1 cellular context compared by ENCODE assay signal in genomic region chr16:30028438-30029093, GRCh38.
TF ChIP-seq lines count a peak whose summit lies in the region.

No MANE protein-coding gene starts in this region.

TF ChIP-seq in K562, 482 proteins besides CTCF, POLR2A, EP300 and RAD21 (continued from another document and continues in another):
- TF ChIP-seq, protein P1, sequence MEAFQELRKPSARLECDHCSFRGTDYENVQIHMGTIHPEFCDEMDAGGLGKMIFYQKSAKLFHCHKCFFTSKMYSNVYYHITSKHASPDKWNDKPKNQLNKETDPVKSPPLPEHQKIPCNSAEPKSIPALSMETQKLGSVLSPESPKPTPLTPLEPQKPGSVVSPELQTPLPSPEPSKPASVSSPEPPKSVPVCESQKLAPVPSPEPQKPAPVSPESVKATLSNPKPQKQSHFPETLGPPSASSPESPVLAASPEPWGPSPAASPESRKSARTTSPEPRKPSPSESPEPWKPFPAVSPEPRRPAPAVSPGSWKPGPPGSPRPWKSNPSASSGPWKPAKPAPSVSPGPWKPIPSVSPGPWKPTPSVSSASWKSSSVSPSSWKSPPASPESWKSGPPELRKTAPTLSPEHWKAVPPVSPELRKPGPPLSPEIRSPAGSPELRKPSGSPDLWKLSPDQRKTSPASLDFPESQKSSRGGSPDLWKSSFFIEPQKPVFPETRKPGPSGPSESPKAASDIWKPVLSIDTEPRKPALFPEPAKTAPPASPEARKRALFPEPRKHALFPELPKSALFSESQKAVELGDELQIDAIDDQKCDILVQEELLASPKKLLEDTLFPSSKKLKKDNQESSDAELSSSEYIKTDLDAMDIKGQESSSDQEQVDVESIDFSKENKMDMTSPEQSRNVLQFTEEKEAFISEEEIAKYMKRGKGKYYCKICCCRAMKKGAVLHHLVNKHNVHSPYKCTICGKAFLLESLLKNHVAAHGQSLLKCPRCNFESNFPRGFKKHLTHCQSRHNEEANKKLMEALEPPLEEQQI (IDR thresholded peaks at IDR 0.05), result no peak
- TF ChIP-seq ARID4B (CRISPR knock-in tag; IDR thresholded peaks at IDR 0.05) (0 out of 2 replicates have a peak, but pooled peaks have one; percentile 29), STAG1 (CRISPR knock-in tag; IDR thresholded peaks at IDR 0.05; ENCODE audit: borderline replicate concordance) (0 out of 2 replicates have a peak, but pooled peaks have one; percentile 26), RREB1 (CRISPR knock-in tag; IDR thresholded peaks at IDR 0.05) (no peak), SUPT5H (IDR thresholded peaks at IDR 0.05) (no peak), FOXJ2 (tag; IDR thresholded peaks at IDR 0.05) (no peak), MAFK (IDR thresholded peaks at IDR 0.05; ENCODE audit: low read length) (no peak), ZBTB7A (IDR thresholded peaks at IDR 0.05; ENCODE audit: borderline replicate concordance, control insufficient read depth, low read depth, low read length) (peak; percentile 47; the same call in 1 of the 2 replicates), NR3C1 (CRISPR knock-in tag; IDR thresholded peaks at IDR 0.05) (0 out of 2 replicates have a peak, but pooled peaks have one; percentile 31), PHF20 (IDR thresholded peaks at IDR 0.05; ENCODE audit: partially characterized antibody) (no peak), ID3 (CRISPR knock-in tag; IDR thresholded peaks at IDR 0.05) (no peak), ID3 (tag; IDR thresholded peaks at IDR 0.05) (0 out of 2 replicates have a peak, but pooled peaks have one; percentile 38), JUN (IDR thresholded peaks at IDR 0.05; ENCODE audit: borderline replicate concordance, low read depth, low read length) (no peak), JUN (CRISPR knock-in tag; IDR thresholded peaks at IDR 0.05; ENCODE audit: borderline replicate concordance) (no peak), REST (CRISPR knock-in tag; IDR thresholded peaks at IDR 0.05; ENCODE audit: low read depth) (peak; percentile 97), ZNF766 (CRISPR knock-in tag; conservative IDR thresholded peaks at IDR 0.05) (peak; percentile 54; the same call in 1 of the 2 replicates), FOXM1 (IDR thresholded peaks at IDR 0.05; ENCODE audit: low read depth) (no peak), FOXM1 (CRISPR knock-in tag; IDR thresholded peaks at IDR 0.05; ENCODE audit: low read depth) (peak; percentile 53; the same call in 1 of the 2 replicates), ZNF551 (CRISPR knock-in tag; IDR thresholded peaks at IDR 0.05) (no peak), ZNF212 (CRISPR knock-in tag; IDR thresholded peaks at IDR 0.05) (no peak), MAFF (IDR thresholded peaks at IDR 0.05; ENCODE audit: low read length) (no peak), XRCC4 (IDR thresholded peaks at IDR 0.05; ENCODE audit: extremely low read depth, insufficient read depth, insufficient read length) (no peak), JUND (IDR thresholded peaks at IDR 0.05; ENCODE audit: borderline replicate concordance, low read depth, low read length) (no peak), JUND (tag; IDR thresholded peaks at IDR 0.05; ENCODE audit: borderline replicate concordance, low read depth, low read length) (no peak), BRCA1 (IDR thresholded peaks at IDR 0.05) (no peak), BRCA1 (CRISPR knock-in tag; IDR thresholded peaks at IDR 0.05) (no peak), HDAC2 (IDR thresholded peaks at IDR 0.05) (peak; percentile 46; the same call in 1 of the 2 replicates), HDGF (IDR thresholded peaks at IDR 0.05) (no peak), SNRNP70 (optimal IDR thresholded peaks at IDR 0.05; ENCODE audit: low read depth, low read length) (no peak), CBX2 (IDR thresholded peaks at IDR 0.05; ENCODE audit: insufficient read depth, low read length, poor library complexity, severe bottlenecking) (no peak), ZNF583 (CRISPR knock-in tag; IDR thresholded peaks at IDR 0.05) (no peak), CXXC5 (CRISPR knock-in tag; IDR thresholded peaks at IDR 0.05) (no peak), ARNT (IDR thresholded peaks at IDR 0.05) (no peak), NONO (IDR thresholded peaks at IDR 0.05; ENCODE audit: low read depth in 2 of 2, low read length in 1 of 2) (no peak), ZNF398 (CRISPR knock-in tag; IDR thresholded peaks at IDR 0.05) (no peak), ARHGAP35 (IDR thresholded peaks at IDR 0.05; ENCODE audit: partially characterized antibody) (no peak)
- TF ChIP-seq, protein P2, sequence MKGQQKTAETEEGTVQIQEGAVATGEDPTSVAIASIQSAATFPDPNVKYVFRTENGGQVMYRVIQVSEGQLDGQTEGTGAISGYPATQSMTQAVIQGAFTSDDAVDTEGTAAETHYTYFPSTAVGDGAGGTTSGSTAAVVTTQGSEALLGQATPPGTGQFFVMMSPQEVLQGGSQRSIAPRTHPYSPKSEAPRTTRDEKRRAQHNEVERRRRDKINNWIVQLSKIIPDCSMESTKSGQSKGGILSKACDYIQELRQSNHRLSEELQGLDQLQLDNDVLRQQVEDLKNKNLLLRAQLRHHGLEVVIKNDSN (CRISPR knock-in tag; IDR thresholded peaks at IDR 0.05), result no peak
- TF ChIP-seq, protein P3, sequence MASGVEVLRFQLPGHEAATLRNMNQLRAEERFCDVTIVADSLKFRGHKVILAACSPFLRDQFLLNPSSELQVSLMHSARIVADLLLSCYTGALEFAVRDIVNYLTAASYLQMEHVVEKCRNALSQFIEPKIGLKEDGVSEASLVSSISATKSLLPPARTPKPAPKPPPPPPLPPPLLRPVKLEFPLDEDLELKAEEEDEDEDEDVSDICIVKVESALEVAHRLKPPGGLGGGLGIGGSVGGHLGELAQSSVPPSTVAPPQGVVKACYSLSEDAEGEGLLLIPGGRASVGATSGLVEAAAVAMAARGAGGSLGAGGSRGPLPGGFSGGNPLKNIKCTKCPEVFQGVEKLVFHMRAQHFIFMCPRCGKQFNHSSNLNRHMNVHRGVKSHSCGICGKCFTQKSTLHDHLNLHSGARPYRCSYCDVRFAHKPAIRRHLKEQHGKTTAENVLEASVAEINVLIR (CRISPR knock-in tag; IDR thresholded peaks at IDR 0.05), result no peak
- TF ChIP-seq, protein P4, sequence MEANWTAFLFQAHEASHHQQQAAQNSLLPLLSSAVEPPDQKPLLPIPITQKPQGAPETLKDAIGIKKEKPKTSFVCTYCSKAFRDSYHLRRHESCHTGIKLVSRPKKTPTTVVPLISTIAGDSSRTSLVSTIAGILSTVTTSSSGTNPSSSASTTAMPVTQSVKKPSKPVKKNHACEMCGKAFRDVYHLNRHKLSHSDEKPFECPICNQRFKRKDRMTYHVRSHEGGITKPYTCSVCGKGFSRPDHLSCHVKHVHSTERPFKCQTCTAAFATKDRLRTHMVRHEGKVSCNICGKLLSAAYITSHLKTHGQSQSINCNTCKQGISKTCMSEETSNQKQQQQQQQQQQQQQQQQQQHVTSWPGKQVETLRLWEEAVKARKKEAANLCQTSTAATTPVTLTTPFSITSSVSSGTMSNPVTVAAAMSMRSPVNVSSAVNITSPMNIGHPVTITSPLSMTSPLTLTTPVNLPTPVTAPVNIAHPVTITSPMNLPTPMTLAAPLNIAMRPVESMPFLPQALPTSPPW (CRISPR knock-in tag; IDR thresholded peaks at IDR 0.05), result peak; percentile 82
